Comparison of ENCODE assay signal across 28 cellular contexts in the genomic region with DNA sequence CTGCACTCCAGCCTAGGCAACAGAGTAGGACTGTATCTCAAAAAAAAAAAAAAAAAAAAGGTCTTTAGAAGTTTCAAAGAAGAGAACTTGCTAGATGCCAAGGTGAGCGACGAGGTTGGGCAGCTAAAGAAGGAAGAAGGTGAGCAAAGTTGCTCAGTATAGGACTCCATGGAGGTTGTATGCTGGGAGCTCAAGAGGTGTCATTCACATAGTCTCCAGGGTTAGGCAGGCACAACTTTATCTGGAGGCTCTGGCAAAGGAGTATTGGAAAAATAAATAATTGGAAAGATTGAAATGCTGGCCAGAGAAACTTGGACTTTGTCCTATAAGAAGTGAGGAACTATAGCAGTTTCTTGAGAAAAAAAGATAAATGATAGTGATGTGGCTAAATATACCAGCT.
"Had no signal": no experiment of that assay in that cellular context is flagged by ENCODE, and none has a peak within 500 bp of the region (broad histone marks: within the 10 kb centered on the region; RNA-seq: fewer than 3 reads in every experiment).

No MANE protein-coding gene starts in this region.

- H3K4me3 Mint-ChIP-seq: dendritic cell treated with granulocyte-macrophage colony-stimulating factor and Interleukin-4, amounts not matched to agents 40 ng/mL and 50 ng/mL, for 4 days; effector memory CD8-positive, alpha-beta T cell; endodermal cell had no signal

- H3K9me3 Mint-ChIP-seq: dendritic cell treated with granulocyte-macrophage colony-stimulating factor and Interleukin-4, amounts not matched to agents 40 ng/mL and 50 ng/mL, for 4 days; effector memory CD8-positive, alpha-beta T cell; endodermal cell had no signal

- H3K9me3 ChIP-seq: colonic mucosa, esophagus muscularis mucosa, esophagus squamous epithelium, gastrocnemius medialis, gastroesophageal sphincter, heart left ventricle had no signal

- H3K27ac Mint-ChIP-seq: dendritic cell treated with granulocyte-macrophage colony-stimulating factor and Interleukin-4, amounts not matched to agents 40 ng/mL and 50 ng/mL, for 4 days; effector memory CD8-positive, alpha-beta T cell; endodermal cell had no signal

- DNase-seq: colonic mucosa; cortex of kidney; dermis blood vessel endothelial cell; dorsolateral prefrontal cortex; effector CD4-positive, alpha-beta T cell; effector CD8-positive, alpha-beta T cell; effector memory CD4-positive, alpha-beta T cell; effector memory CD8-positive, alpha-beta T cell; endodermal cell; erythroblast; esophagus squamous epithelium; foreskin fibroblast; foreskin keratinocyte; foreskin melanocyte; gastrocnemius medialis; glutamatergic neuron; head of caudate nucleus; heart left ventricle had no signal

- H3K4me3 ChIP-seq: colonic mucosa, coronary artery, dorsolateral prefrontal cortex, esophagus muscularis mucosa, esophagus squamous epithelium, gastrocnemius medialis, gastroesophageal sphincter, heart left ventricle had no signal

- H3K27me3 ChIP-seq: colonic mucosa, dorsolateral prefrontal cortex, esophagus muscularis mucosa, esophagus squamous epithelium, foreskin keratinocyte, gastrocnemius medialis, gastroesophageal sphincter, heart left ventricle had no signal

- FAIRE-seq: colon, endometrium, endothelial cell of umbilical vein, frontal cortex had no signal

- H3K36me3 ChIP-seq: colonic mucosa had no signal

- H3K4me1 ChIP-seq: colonic mucosa, esophagus squamous epithelium, gastrocnemius medialis, gastroesophageal sphincter had no signal

- ATAC-seq: effector memory CD8-positive, alpha-beta T cell; esophagus mucosa; foreskin keratinocyte; gastrocnemius medialis; gastroesophageal sphincter; heart left ventricle had no signal

- H3K27me3 Mint-ChIP-seq: dendritic cell treated with granulocyte-macrophage colony-stimulating factor and Interleukin-4, amounts not matched to agents 40 ng/mL and 50 ng/mL, for 4 days; effector memory CD8-positive, alpha-beta T cell had no signal

- H3K27ac ChIP-seq: colonic mucosa, coronary artery, dorsolateral prefrontal cortex, epithelial cell of prostate, esophagus muscularis mucosa, esophagus squamous epithelium, foreskin keratinocyte, gastrocnemius medialis, gastroesophageal sphincter, heart left ventricle had no signal

- H3K4me1 Mint-ChIP-seq: endodermal cell had no signal
